ENCODE assay signal across 8 cellular contexts in genomic region chr4:37687175-37687525, GRCh38. TPM values are rescaled to one million over a fixed set of nuclear protein-coding genes. Genes with fewer than 3 reads are reported as not detected.
DNase-seq lines count a peak whose midpoint lies in the region; ATAC-seq, FAIRE-seq and TF ChIP-seq lines count a peak whose summit lies in the region.

No MANE protein-coding gene starts in this region.

- H3K4me2 ChIP-seq in OCI-LY1 (ENCODE audit: low read length), result peak overlapping the region; percentile 80
- peak overlapping the region; percentile 69 to 83 for H3K4me2 ChIP-seq in H1 (ENCODE audit: insufficient read depth in 1 of 2, low read depth in 2 of 2, low read length in 2 of 2)
- H3K4me2 ChIP-seq in trophoblast cell (ENCODE audit: low read length), result peak overlapping the region; percentile 76

- H3K4me1 ChIP-seq in OCI-LY1 (ENCODE audit: insufficient read depth, low read length, severe bottlenecking) (peaks cover 42% of the 10 kb centered on the region), H1 (replicated peaks in 1 of 4; ENCODE audit: control insufficient read depth in 3 of 4, insufficient read depth in 4 of 4, low read length in 3 of 4) (peaks cover 2 to 12% (median 6%) of the 10 kb centered on the region in 4 experiments; a peak in 5 of 7 replicates), trophoblast cell (ENCODE audit: control insufficient read depth in 1 of 2, insufficient read depth in 2 of 2, low read length in 2 of 2) (peaks cover 0 to 4% of the 10 kb centered on the region in 2 experiments)

- no peak overlapping the region for H2BK15ac ChIP-seq in H1 (ENCODE audit: low read length)

- H3K9me3 ChIP-seq in OCI-LY1 (ENCODE audit: low read length), result no peaks in the 10 kb centered on the region
- no peaks in the 10 kb centered on the region for H3K9me3 ChIP-seq in H1 (ENCODE audit: insufficient read depth in 2 of 2, low read depth in 1 of 2, low read length in 1 of 2)
- H3K9me3 ChIP-seq in trophoblast cell (ENCODE audit: insufficient read depth, low read depth, low read length), result no peaks in the 10 kb centered on the region

- no peak overlapping the region for H3K56ac ChIP-seq in H1 (replicated peaks; ENCODE audit: insufficient read length, low read depth, low read length)

- no peaks in the 10 kb centered on the region for H3K9me2 ChIP-seq in OCI-LY1 (ENCODE audit: low read depth, low read length)

- ATAC-seq in GM18861 (IDR thresholded peaks at IDR 0.05; ENCODE audit: unreplicated experiment) (no peak), HG03432 (IDR thresholded peaks at IDR 0.05; ENCODE audit: unreplicated experiment) (no peak)

- POLR2A ChIA-PET in H1 (lab: Charles Lee; ENCODE audit: partially characterized antibody), result interaction anchor here (1.0 kb wide), 1 partner anchor 117 kb away, joined by 3 read pairs; no protein-coding TSS in a partner anchor

- H3K14ac ChIP-seq in H1 (ENCODE audit: insufficient read length) (no peak overlapping the region), trophoblast cell (ENCODE audit: low read length) (no peak overlapping the region)

- peak overlapping the region; percentile 60; the same call in 1 of the 2 replicates for H3K9ac ChIP-seq in OCI-LY1 (ENCODE audit: low read length)
- H3K9ac ChIP-seq in H1 (replicated peaks in 1 of 4; ENCODE audit: extremely low read depth in 1 of 4, low read depth in 3 of 4, low read length in 3 of 4), result peak overlapping the region in 2 of 4 experiments; percentile 25 to 53; a peak in 2 of 7 replicates
- H3K9ac ChIP-seq in trophoblast cell (ENCODE audit: low read length), result no peak overlapping the region

- no peak overlapping the region for H3K27ac ChIP-seq in OCI-LY1 (ENCODE audit: low read depth, low read length, poor library complexity, severe bottlenecking)
- no peak overlapping the region for H3K27ac ChIP-seq in H1 (ENCODE audit: low read depth, low read length)
- no peak overlapping the region for H3K27ac ChIP-seq in trophoblast cell (ENCODE audit: low read depth, low read length)

- H4K91ac ChIP-seq in H1 (replicated peaks; ENCODE audit: insufficient read length, low read length) (no peak overlapping the region), trophoblast cell (ENCODE audit: low read depth, low read length) (no peak overlapping the region)

- H3F3A ChIP-seq in OCI-LY1 (ENCODE audit: insufficient read depth, low read length), result no peaks in the 10 kb centered on the region

- WGBS in H1 (ENCODE audit: extremely low coverage in 1 of 2, insufficient coverage in 1 of 2, insufficient read length in 1 of 2, insufficient replicate concordance in 2 of 2, low coverage in 1 of 2, low lambda C conversion rate in 2 of 2, missing lambda C conversion rate in 1 of 2), 2 experiments, result 62% methylated on average over 9 of the region's 9 CpGs; no CpG with 5 or more reads in 1 of the 2 experiments
- no CpG with 5 or more reads among the region's 9 CpGs for WGBS in trophoblast cell (ENCODE audit: extremely low coverage, insufficient coverage, insufficient read length)

- H3K4ac ChIP-seq in H1 (replicated peaks; ENCODE audit: insufficient read length, low read depth, low read length) (no peak overlapping the region), trophoblast cell (ENCODE audit: low read depth, low read length) (no peak overlapping the region)

- H3K4me3 ChIP-seq in GM12864 (ENCODE audit: low read depth, low read length) (peak overlapping the region; percentile 52; the same call in 1 of the 2 replicates), OCI-LY1 (ENCODE audit: low read depth, low read length, poor library complexity, severe bottlenecking) (peak overlapping the region; percentile 79), H1 (ENCODE audit: extremely low read depth in 1 of 4, insufficient read depth in 2 of 4, low read depth in 3 of 4, low read length in 4 of 4) (peak overlapping the region; percentile 50 to 90 (median 72)), trophoblast cell (ENCODE audit: low read depth, low read length) (no peak overlapping the region)

- H2BK12ac ChIP-seq in H1 (ENCODE audit: low read depth, low read length) (peak overlapping the region; percentile 18; the same call in 1 of the 2 replicates), trophoblast cell (ENCODE audit: low read length) (no peak overlapping the region)

- TF ChIP-seq CTCF in GM12864 (IDR thresholded peaks at IDR 0.05; ENCODE audit: low read depth, low read length, missing control alignments) (no peak), OCI-LY1 (IDR thresholded peaks at IDR 0.05; ENCODE audit: low read length) (no peak), H1 (IDR thresholded peaks at IDR 0.05; ENCODE audit: control extremely low read depth in 1 of 3, insufficient read depth in 1 of 3, low read depth in 1 of 3, low read length in 3 of 3) (no peak)

- no peak for TF ChIP-seq EP300 in H1 (IDR thresholded peaks at IDR 0.05; ENCODE audit: borderline replicate concordance in 1 of 2, low read depth in 2 of 2, low read length in 2 of 2)

- DNase-seq in GM12864 (ENCODE audit: low read depth) (no peak), H1 (ENCODE audit: low read depth in 1 of 2, low spot score in 2 of 2) (no peak), trophoblast cell (no peak), RPMI8226 (no peak), occipital lobe (lab: John Stamatoyannopoulos, UW) (no peak)

- H2AFZ ChIP-seq in OCI-LY1 (ENCODE audit: low read length) (peak overlapping the region; percentile 50; the same call in 1 of the 2 replicates), H1 (ENCODE audit: low read length) (0 out of 2 replicates have a peak overlapping the region, but pooled peaks have one; percentile 3), trophoblast cell (ENCODE audit: insufficient read depth, low read length, poor library complexity) (no peak overlapping the region)

- H3K23ac ChIP-seq in H1 (ENCODE audit: insufficient read length) (no peak overlapping the region), trophoblast cell (ENCODE audit: low read length) (no peak overlapping the region)

- H4K8ac ChIP-seq in H1 (ENCODE audit: extremely low read depth, insufficient read depth, low read length) (0 out of 2 replicates have a peak overlapping the region, but pooled peaks have one; percentile 22), trophoblast cell (ENCODE audit: low read depth, low read length) (no peak overlapping the region)

- H4K20me1 ChIP-seq in OCI-LY1 (ENCODE audit: insufficient read depth, low read length), result no peaks in the 10 kb centered on the region
- peaks cover 0 to 1% of the 10 kb centered on the region in 2 experiments for H4K20me1 ChIP-seq in H1 (replicated peaks in 1 of 2; ENCODE audit: control insufficient read depth in 1 of 2, insufficient read depth in 2 of 2, low read length in 2 of 2)

- H3K27me3 ChIP-seq in OCI-LY1 (ENCODE audit: insufficient read depth, low read length) (no peaks in the 10 kb centered on the region), H1 (replicated peaks in 1 of 4; ENCODE audit: control insufficient read depth in 3 of 4, extremely low read depth in 1 of 4, insufficient read depth in 3 of 4, low read length in 3 of 4) (peaks cover 0 to 13% (median 7%) of the 10 kb centered on the region in 4 experiments; a peak in 5 of 7 replicates), trophoblast cell (ENCODE audit: insufficient read depth, low read length) (no peaks in the 10 kb centered on the region)

- H2BK5ac ChIP-seq in H1 (ENCODE audit: low read depth, low read length) (no peak overlapping the region), trophoblast cell (ENCODE audit: low read depth, low read length, poor library complexity) (no peak overlapping the region)

- peaks cover 14% of the 10 kb centered on the region; the same call in 1 of the 2 replicates for H3K79me2 ChIP-seq in OCI-LY1 (ENCODE audit: insufficient read depth, low read length)
- H3K79me2 ChIP-seq in H1 (ENCODE audit: control insufficient read depth in 1 of 2, insufficient read depth in 2 of 2, low read length in 2 of 2), result no peaks in the 10 kb centered on the region
- H3K79me2 ChIP-seq in trophoblast cell (ENCODE audit: control insufficient read depth, insufficient read depth, low read length, poor library complexity), result peaks cover 4% of the 10 kb centered on the region

- H3K79me1 ChIP-seq in H1 (ENCODE audit: low read depth, low read length) (no peaks in the 10 kb centered on the region), trophoblast cell (ENCODE audit: low read length) (peaks cover 6% of the 10 kb centered on the region)

- H3K36me3 ChIP-seq in OCI-LY1 (ENCODE audit: insufficient read depth, low read length) (no peaks in the 10 kb centered on the region; the same call in 1 of the 2 replicates), H1 (ENCODE audit: control insufficient read depth in 2 of 4, insufficient read depth in 4 of 4, low read length in 3 of 4) (no peaks in the 10 kb centered on the region), trophoblast cell (ENCODE audit: control insufficient read depth in 1 of 2, insufficient read depth in 2 of 2, low read length in 2 of 2) (no peaks in the 10 kb centered on the region)

- H2BK20ac ChIP-seq in H1 (ENCODE audit: low read length), result no peak overlapping the region

- TF ChIP-seq RAD21 in H1 (IDR thresholded peaks at IDR 0.05 in 1 of 2, conservative IDR thresholded peaks at IDR 0.05 in 1 of 2; ENCODE audit: low read depth in 2 of 2, low read length in 2 of 2), result no peak

- CTCF ChIA-PET in H1 (lab: Charles Lee; ENCODE audit: partially characterized antibody), result interaction anchor here (1.0 to 2.3 kb wide), 3 partner anchors 9 to 115 kb away, joined by 3 to 5 read pairs (median 3); no protein-coding TSS in a partner anchor

- H3K18ac ChIP-seq in H1 (ENCODE audit: extremely low read depth, low read length) (no peak overlapping the region), trophoblast cell (ENCODE audit: low read length) (no peak overlapping the region)

- no peak overlapping the region for H4K12ac ChIP-seq in trophoblast cell (ENCODE audit: low read depth, low read length)

- peaks cover 5% of the 10 kb centered on the region; the same call in 1 of the 2 replicates for H3K23me2 ChIP-seq in H1 (ENCODE audit: low read depth, low read length)

- FAIRE-seq in H1 (lab: Jason Lieb, UNC), result no peak

- TF ChIP-seq POLR2A in H1 (IDR thresholded peaks at IDR 0.05; ENCODE audit: control extremely low read depth in 1 of 2, low read depth in 2 of 2, low read length in 2 of 2), result no peak

- no peak overlapping the region for H4K5ac ChIP-seq in H1 (ENCODE audit: insufficient read length, low read depth, low read length)

- H2AK5ac ChIP-seq in H1 (ENCODE audit: low read depth, low read length) (no peak overlapping the region), trophoblast cell (ENCODE audit: low read length) (no peak overlapping the region)

- peak overlapping the region; percentile 24 for H2BK120ac ChIP-seq in H1 (replicated peaks; ENCODE audit: low read depth, low read length)
- no peak overlapping the region for H2BK120ac ChIP-seq in trophoblast cell (ENCODE audit: insufficient read depth, low read length, poor library complexity)

RNA-seq across cellular contexts. Expression of gene RELL1, which starts 1.0 kb away (rescaled TPM):
- 13.7 and 14.1 TPM in 2 replicates for total RNA-seq in H1 (2021; fragmentation: NEBNext Ultra II Directional; extraction: Animal tissue kit (Norgen Biotek cat#: 25700))
- 2.1 and 2.2 TPM in 2 replicates for polyA plus RNA-seq in H1 (2011; rRNA removed)
- polyA plus RNA-seq in H1 (2011; cell fraction: cytosol; rRNA removed), result 2.9 TPM
- polyA plus RNA-seq in H1 (2011; cell fraction: nucleus; rRNA removed), result 2.5 TPM
- polyA plus RNA-seq in H1 (2012, experiment 1 of 2), result 2.9 to 4.0 TPM (median 3.1 TPM) in 4 replicates
- polyA plus RNA-seq in H1 (2012, experiment 2 of 2), result 0.68 TPM
- polyA plus RNA-seq in H1 (2013, experiment 1 of 2), result 8.5 TPM
- 10.2 TPM for polyA plus RNA-seq in H1 (2013, experiment 2 of 2)
- polyA minus RNA-seq in H1 (2011; rRNA and poly(A)+ RNA removed), result 10.9 and 12.0 TPM in 2 replicates
- 9.8 TPM for polyA minus RNA-seq in H1 (2011; cell fraction: cytosol; rRNA and poly(A)+ RNA removed)
- polyA minus RNA-seq in H1 (2011; cell fraction: nucleus; rRNA and poly(A)+ RNA removed), result 10.0 TPM
- polyA plus RNA-seq in trophoblast cell (2013), result 31.0 and 31.5 TPM in 2 replicates
- 40.6 TPM for total RNA-seq in occipital lobe
